In genomic region chr10:102410427-102411073, GRCh38 we compare ENCODE assay signal across 8 cellular contexts. TPM values are rescaled to one million over a fixed set of nuclear protein-coding genes. Genes with fewer than 3 reads are reported as not detected.
DNase-seq lines count a peak whose midpoint lies in the region; ATAC-seq, FAIRE-seq and TF ChIP-seq lines count a peak whose summit lies in the region.

No MANE protein-coding gene starts in this region.

- no peaks in the 10 kb centered on the region for H3K9me3 Mint-ChIP-seq in activated CD4-positive, alpha-beta T cell treated with anti-CD3 and anti-CD28 coated beads, Interleukin-2, amount 10 ng/mL, durations not matched to agents 7 days and 5 days
- no peaks in the 10 kb centered on the region for H3K9me3 Mint-ChIP-seq in neural crest cell

- peaks cover 0 to 3% of the 10 kb centered on the region in 2 experiments for H4K20me1 ChIP-seq in H1 (replicated peaks in 1 of 2; ENCODE audit: control insufficient read depth in 1 of 2, insufficient read depth in 2 of 2, low read length in 2 of 2)

- no peak overlapping the region for H3K4ac ChIP-seq in H1 (replicated peaks; ENCODE audit: insufficient read length, low read depth, low read length)

- no peak for FAIRE-seq in H1 (lab: Jason Lieb, UNC)

- H3K23me2 ChIP-seq in H1 (ENCODE audit: low read depth, low read length) = peaks cover 26% of the 10 kb centered on the region

- no peak overlapping the region for H3K27ac Mint-ChIP-seq in activated CD4-positive, alpha-beta T cell treated with anti-CD3 and anti-CD28 coated beads, Interleukin-2, amount 10 ng/mL, durations not matched to agents 7 days and 5 days
- no peak overlapping the region for H3K27ac Mint-ChIP-seq in neural crest cell (ENCODE audit: unreplicated experiment)

- no peak overlapping the region; the same call in 1 of the 2 replicates for H2AK5ac ChIP-seq in H1 (ENCODE audit: low read depth, low read length)

- CTCF ChIA-PET in activated CD4-positive, alpha-beta T cell treated with anti-CD3 and anti-CD28 coated beads, Interleukin-2, amount 10 ng/mL, durations not matched to agents 7 days and 5 days (lab: Charles Lee) = interaction anchor here (1.0 to 5.6 kb wide), 7 partner anchors 11 to 180 kb away, joined by 3 to 65 read pairs (median 10); partner anchors contain the start of genes CUEDC2, FBXL15 and NFKB2
- CTCF ChIA-PET in H1 (lab: Charles Lee; ENCODE audit: partially characterized antibody) = interaction anchor here (0.5 to 10.1 kb wide), 15 partner anchors 7 to 1348 kb away, joined by 3 to 205 read pairs (median 4); partner anchors contain the start of genes CUEDC2, NFKB2 and PSD

- no peaks in the 10 kb centered on the region for H3K9me3 ChIP-seq in H1 (ENCODE audit: insufficient read depth in 2 of 2, low read depth in 1 of 2, low read length in 1 of 2)

- POLR2A ChIA-PET in activated CD4-positive, alpha-beta T cell treated with anti-CD3 and anti-CD28 coated beads, Interleukin-2, amount 10 ng/mL, durations not matched to agents 7 days and 5 days (lab: Charles Lee) = no interaction called here
- POLR2A ChIA-PET in H1 (lab: Charles Lee; ENCODE audit: partially characterized antibody) = interaction anchor here (0.9 to 4.9 kb wide), 12 partner anchors 8 to 177 kb away, joined by 3 to 51 read pairs (median 8); partner anchors contain the start of genes C10orf95, CUEDC2, FBXL15 and NFKB2

- 16% methylated on average over 22 of the region's 48 CpGs; no CpG with 5 or more reads in 1 of the 2 experiments for WGBS in H1 (ENCODE audit: extremely low coverage in 1 of 2, insufficient coverage in 1 of 2, insufficient read length in 1 of 2, insufficient replicate concordance in 2 of 2, low coverage in 1 of 2, low lambda C conversion rate in 2 of 2, missing lambda C conversion rate in 1 of 2), 2 experiments

- ATAC-seq in HG02981 (IDR thresholded peaks at IDR 0.05; ENCODE audit: unreplicated experiment) = no peak
- no peak for ATAC-seq in HG03457 (IDR thresholded peaks at IDR 0.05; ENCODE audit: unreplicated experiment)
- no peak for ATAC-seq in GM19395 (IDR thresholded peaks at IDR 0.05; ENCODE audit: unreplicated experiment)
- no peak for ATAC-seq in GM18517 (IDR thresholded peaks at IDR 0.05; ENCODE audit: unreplicated experiment)

- no peak overlapping the region for H3K23ac ChIP-seq in H1 (ENCODE audit: insufficient read length)

- H3K27ac ChIP-seq in 22Rv1 (peak overlapping the region; percentile 59), H1 (ENCODE audit: low read depth, low read length) (no peak overlapping the region)

- peak overlapping the region; percentile 84 for H2BK15ac ChIP-seq in H1 (ENCODE audit: low read length)

- peak overlapping the region; percentile 47; the same call in 1 of the 2 replicates for H2AFZ ChIP-seq in H1 (ENCODE audit: low read length)

- no peak for TF ChIP-seq CTCF in 22Rv1 (IDR thresholded peaks at IDR 0.05)
- no peak for TF ChIP-seq CTCF in H1 (IDR thresholded peaks at IDR 0.05; ENCODE audit: control extremely low read depth in 1 of 3, insufficient read depth in 1 of 3, low read depth in 1 of 3, low read length in 3 of 3)
- TF ChIP-seq CTCF in neural crest cell (conservative IDR thresholded peaks at IDR 0.05) = no peak

- H3K4me2 ChIP-seq in H1 (ENCODE audit: insufficient read depth in 1 of 2, low read depth in 2 of 2, low read length in 2 of 2) = peak overlapping the region; percentile 70 to 88

- H3K27me3 Mint-ChIP-seq in activated CD4-positive, alpha-beta T cell treated with anti-CD3 and anti-CD28 coated beads, Interleukin-2, amount 10 ng/mL, durations not matched to agents 7 days and 5 days = peaks cover 24% of the 10 kb centered on the region
- H3K27me3 Mint-ChIP-seq in neural crest cell (ENCODE audit: low read depth) = peaks cover 18% of the 10 kb centered on the region

- no peaks in the 10 kb centered on the region for H3K79me1 ChIP-seq in H1 (ENCODE audit: low read depth, low read length)

- H3K27me3 ChIP-seq in H1 (replicated peaks in 1 of 4; ENCODE audit: control insufficient read depth in 3 of 4, extremely low read depth in 1 of 4, insufficient read depth in 3 of 4, low read length in 3 of 4) = peaks cover 17 to 52% (median 50%) of the 10 kb centered on the region in 4 experiments

- no peaks in the 10 kb centered on the region for H3K36me3 ChIP-seq in H1 (ENCODE audit: control insufficient read depth in 2 of 4, insufficient read depth in 4 of 4, low read length in 3 of 4)

- H3K4me3 Mint-ChIP-seq in activated CD4-positive, alpha-beta T cell treated with anti-CD3 and anti-CD28 coated beads, Interleukin-2, amount 10 ng/mL, durations not matched to agents 7 days and 5 days = peak overlapping the region; percentile 59
- H3K4me3 Mint-ChIP-seq in neural crest cell = peak overlapping the region; percentile 87

- H2BK120ac ChIP-seq in H1 (replicated peaks; ENCODE audit: low read depth, low read length) = no peak overlapping the region

- peak overlapping the region; percentile 31 for H4K91ac ChIP-seq in H1 (replicated peaks; ENCODE audit: insufficient read length, low read length)

- peak overlapping the region; percentile 95 for H4K8ac ChIP-seq in H1 (ENCODE audit: extremely low read depth, insufficient read depth, low read length)

- H3K4me1 ChIP-seq in H1 (replicated peaks in 1 of 4; ENCODE audit: control insufficient read depth in 3 of 4, insufficient read depth in 4 of 4, low read length in 3 of 4) = peaks cover 9 to 31% (median 22%) of the 10 kb centered on the region in 4 experiments

- H3K4me1 Mint-ChIP-seq in activated CD4-positive, alpha-beta T cell treated with anti-CD3 and anti-CD28 coated beads, Interleukin-2, amount 10 ng/mL, durations not matched to agents 7 days and 5 days = peaks cover 31% of the 10 kb centered on the region
- peaks cover 74% of the 10 kb centered on the region for H3K4me1 Mint-ChIP-seq in neural crest cell

- H3K18ac ChIP-seq in H1 (ENCODE audit: extremely low read depth, low read length) = peak overlapping the region; percentile 98

- no peak for TF ChIP-seq POLR2A in H1 (IDR thresholded peaks at IDR 0.05; ENCODE audit: control extremely low read depth in 1 of 2, low read depth in 2 of 2, low read length in 2 of 2)

- no peaks in the 10 kb centered on the region for H3K79me2 ChIP-seq in H1 (ENCODE audit: control insufficient read depth in 1 of 2, insufficient read depth in 2 of 2, low read length in 2 of 2)

- peak overlapping the region in 3 of 4 experiments; percentile 7 to 25 (median 8); a peak in 4 of 7 replicates for H3K9ac ChIP-seq in H1 (replicated peaks in 1 of 4; ENCODE audit: extremely low read depth in 1 of 4, low read depth in 3 of 4, low read length in 3 of 4)

- TF ChIP-seq EP300 in H1 (IDR thresholded peaks at IDR 0.05; ENCODE audit: borderline replicate concordance in 1 of 2, low read depth in 2 of 2, low read length in 2 of 2) = no peak

- H3K4me3 ChIP-seq in H1 (ENCODE audit: extremely low read depth in 1 of 4, insufficient read depth in 2 of 4, low read depth in 3 of 4, low read length in 4 of 4) = peak overlapping the region; percentile 39 to 70 (median 52)

- H2BK12ac ChIP-seq in H1 (ENCODE audit: low read depth, low read length) = peak overlapping the region; percentile 82; the same call in 1 of the 2 replicates

- H3K14ac ChIP-seq in H1 (ENCODE audit: insufficient read length) = no peak overlapping the region

- no peak overlapping the region for H2BK20ac ChIP-seq in H1 (ENCODE audit: low read length)

- H2BK5ac ChIP-seq in H1 (ENCODE audit: low read depth, low read length) = peak overlapping the region; percentile 60; the same call in 1 of the 2 replicates

- H3K56ac ChIP-seq in H1 (replicated peaks; ENCODE audit: insufficient read length, low read depth, low read length) = no peak overlapping the region

- peaks cover 2% of the 10 kb centered on the region for H3K36me3 Mint-ChIP-seq in activated CD4-positive, alpha-beta T cell treated with anti-CD3 and anti-CD28 coated beads, Interleukin-2, amount 10 ng/mL, durations not matched to agents 7 days and 5 days (ENCODE audit: low read depth)
- H3K36me3 Mint-ChIP-seq in neural crest cell (ENCODE audit: low read depth) = no peaks in the 10 kb centered on the region

- no peak for TF ChIP-seq RAD21 in H1 (IDR thresholded peaks at IDR 0.05 in 1 of 2, conservative IDR thresholded peaks at IDR 0.05 in 1 of 2; ENCODE audit: low read depth in 2 of 2, low read length in 2 of 2)

- DNase-seq in activated CD4-positive, alpha-beta T cell treated with anti-CD3 and anti-CD28 coated beads, Interleukin-2, amount 10 ng/mL, durations not matched to agents 7 days and 5 days = peak; percentile 54
- DNase-seq in H1 (ENCODE audit: low read depth in 1 of 2, low spot score in 2 of 2) (peak in 1 of 2 experiments; percentile 70), neural crest cell (ENCODE audit: low read depth, low spot score) (peak; percentile 52)

- peak overlapping the region; percentile 24 for H4K5ac ChIP-seq in H1 (ENCODE audit: insufficient read length, low read depth, low read length)

RNA-seq across cellular contexts. Expression of gene PSD, which starts 8.0 kb away (rescaled TPM):
- total RNA-seq in activated CD4-positive, alpha-beta T cell treated with anti-CD3 and anti-CD28 coated beads, Interleukin-2, amount 10 ng/mL, durations not matched to agents 7 days and 5 days = 1 to 10 TPM; 1.4 to 1.6 TPM
- total RNA-seq in H1 (2021; fragmentation: NEBNext Ultra II Directional; extraction: Animal tissue kit (Norgen Biotek cat#: 25700)) = 5.6 and 6.0 TPM in 2 replicates
- 5.4 and 8.0 TPM in 2 replicates for polyA plus RNA-seq in H1 (2011; rRNA removed)
- polyA plus RNA-seq in H1 (2011; cell fraction: cytosol; rRNA removed) = 6.0 TPM
- polyA plus RNA-seq in H1 (2011; cell fraction: nucleus; rRNA removed) = 30.7 TPM
- 5.8 to 8.4 TPM (median 7.1 TPM) in 4 replicates for polyA plus RNA-seq in H1 (2012, experiment 1 of 2)
- polyA plus RNA-seq in H1 (2012, experiment 2 of 2) = 4.3 TPM
- 4.1 TPM for polyA plus RNA-seq in H1 (2013, experiment 1 of 2)
- polyA plus RNA-seq in H1 (2013, experiment 2 of 2) = 2.9 TPM
- polyA minus RNA-seq in H1 (2011; rRNA and poly(A)+ RNA removed) = 2.6 and 3.0 TPM in 2 replicates
- polyA minus RNA-seq in H1 (2011; cell fraction: cytosol; rRNA and poly(A)+ RNA removed) = 2.9 TPM
- 9.0 TPM for polyA minus RNA-seq in H1 (2011; cell fraction: nucleus; rRNA and poly(A)+ RNA removed)
- 36.1 and 37.4 TPM in 2 replicates for total RNA-seq in neural crest cell

RNA-seq across cellular contexts. Expression of gene FBXL15, which starts 10.1 kb away (rescaled TPM):
- total RNA-seq in activated CD4-positive, alpha-beta T cell treated with anti-CD3 and anti-CD28 coated beads, Interleukin-2, amount 10 ng/mL, durations not matched to agents 7 days and 5 days = 10 to 100 TPM in 1 of 2 experiments, 1 to 10 TPM in 1; 8.7 to 11.2 TPM
- total RNA-seq in H1 (2021; fragmentation: NEBNext Ultra II Directional; extraction: Animal tissue kit (Norgen Biotek cat#: 25700)) = 11.3 and 15.4 TPM in 2 replicates
- 22.6 and 29.2 TPM in 2 replicates for polyA plus RNA-seq in H1 (2011; rRNA removed)
- 24.4 TPM for polyA plus RNA-seq in H1 (2011; cell fraction: cytosol; rRNA removed)
- polyA plus RNA-seq in H1 (2011; cell fraction: nucleus; rRNA removed) = 29.1 TPM
- 6.3 to 17.2 TPM (median 16.5 TPM) in 4 replicates for polyA plus RNA-seq in H1 (2012, experiment 1 of 2)
- 12.9 TPM for polyA plus RNA-seq in H1 (2012, experiment 2 of 2)
- 8.9 TPM for polyA plus RNA-seq in H1 (2013, experiment 1 of 2)
- 8.0 TPM for polyA plus RNA-seq in H1 (2013, experiment 2 of 2)
- 1.7 and 1.8 TPM in 2 replicates for polyA minus RNA-seq in H1 (2011; rRNA and poly(A)+ RNA removed)
- 9.8 TPM for polyA minus RNA-seq in H1 (2011; cell fraction: cytosol; rRNA and poly(A)+ RNA removed)
- polyA minus RNA-seq in H1 (2011; cell fraction: nucleus; rRNA and poly(A)+ RNA removed) = 9.6 TPM
- total RNA-seq in neural crest cell = 24.8 and 25.6 TPM in 2 replicates

RNA-seq across cellular contexts. Expression of gene NFKB2, which starts 15.0 kb away (rescaled TPM):
- total RNA-seq in activated CD4-positive, alpha-beta T cell treated with anti-CD3 and anti-CD28 coated beads, Interleukin-2, amount 10 ng/mL, durations not matched to agents 7 days and 5 days = 10 to 100 TPM; 74.8 to 81.8 TPM
- total RNA-seq in H1 (2021; fragmentation: NEBNext Ultra II Directional; extraction: Animal tissue kit (Norgen Biotek cat#: 25700)) = 18.7 and 20.4 TPM in 2 replicates
- polyA plus RNA-seq in H1 (2011; rRNA removed) = 31.4 and 34.5 TPM in 2 replicates
- 26.8 TPM for polyA plus RNA-seq in H1 (2011; cell fraction: cytosol; rRNA removed)
- polyA plus RNA-seq in H1 (2011; cell fraction: nucleus; rRNA removed) = 78.0 TPM
- polyA plus RNA-seq in H1 (2012, experiment 1 of 2) = 25.2 to 41.2 TPM (median 38.4 TPM) in 4 replicates
- 27.3 TPM for polyA plus RNA-seq in H1 (2012, experiment 2 of 2)
- 7.1 TPM for polyA plus RNA-seq in H1 (2013, experiment 1 of 2)
- polyA plus RNA-seq in H1 (2013, experiment 2 of 2) = 5.6 TPM
- polyA minus RNA-seq in H1 (2011; rRNA and poly(A)+ RNA removed) = 13.4 and 14.3 TPM in 2 replicates
- polyA minus RNA-seq in H1 (2011; cell fraction: cytosol; rRNA and poly(A)+ RNA removed) = 20.0 TPM
- polyA minus RNA-seq in H1 (2011; cell fraction: nucleus; rRNA and poly(A)+ RNA removed) = 18.3 TPM
- total RNA-seq in neural crest cell = 22.9 and 26.1 TPM in 2 replicates

RNA-seq across cellular contexts. Expression of gene CUEDC2, which starts 21.8 kb away (rescaled TPM):
- 10 to 100 TPM; 63.6 to 68.9 TPM for total RNA-seq in activated CD4-positive, alpha-beta T cell treated with anti-CD3 and anti-CD28 coated beads, Interleukin-2, amount 10 ng/mL, durations not matched to agents 7 days and 5 days
- total RNA-seq in H1 (2021; fragmentation: NEBNext Ultra II Directional; extraction: Animal tissue kit (Norgen Biotek cat#: 25700)) = 41.7 and 43.6 TPM in 2 replicates
- polyA plus RNA-seq in H1 (2011; rRNA removed) = 55.2 and 66.7 TPM in 2 replicates
- polyA plus RNA-seq in H1 (2011; cell fraction: cytosol; rRNA removed) = 64.7 TPM
- polyA plus RNA-seq in H1 (2011; cell fraction: nucleus; rRNA removed) = 85.7 TPM
- 34.9 to 55.7 TPM (median 49.6 TPM) in 4 replicates for polyA plus RNA-seq in H1 (2012, experiment 1 of 2)
- 50.4 TPM for polyA plus RNA-seq in H1 (2012, experiment 2 of 2)
- 59.5 TPM for polyA plus RNA-seq in H1 (2013, experiment 1 of 2)
- polyA plus RNA-seq in H1 (2013, experiment 2 of 2) = 62.0 TPM
- polyA minus RNA-seq in H1 (2011; rRNA and poly(A)+ RNA removed) = 15.2 and 16.5 TPM in 2 replicates
- polyA minus RNA-seq in H1 (2011; cell fraction: cytosol; rRNA and poly(A)+ RNA removed) = 25.0 TPM
- 17.6 TPM for polyA minus RNA-seq in H1 (2011; cell fraction: nucleus; rRNA and poly(A)+ RNA removed)
- 118 and 121 TPM in 2 replicates for total RNA-seq in neural crest cell

RNA-seq across cellular contexts. Expression of gene C10orf95, which starts 40.8 kb away (rescaled TPM):
- total RNA-seq in activated CD4-positive, alpha-beta T cell treated with anti-CD3 and anti-CD28 coated beads, Interleukin-2, amount 10 ng/mL, durations not matched to agents 7 days and 5 days = under 1 TPM in 1 of 2 experiments, not detected in 1; 0.17 TPM
- total RNA-seq in H1 (2021; fragmentation: NEBNext Ultra II Directional; extraction: Animal tissue kit (Norgen Biotek cat#: 25700)) = 0.34 and 0.44 TPM in 2 replicates
- 0.48 and 0.80 TPM in 2 replicates for polyA plus RNA-seq in H1 (2011; rRNA removed)
- 0.41 TPM for polyA plus RNA-seq in H1 (2011; cell fraction: cytosol; rRNA removed)
- polyA plus RNA-seq in H1 (2011; cell fraction: nucleus; rRNA removed) = 0.40 TPM
- polyA plus RNA-seq in H1 (2012, experiment 1 of 2) = 1.8 to 2.5 TPM (median 2.2 TPM) in 4 replicates
- 0.34 TPM for polyA plus RNA-seq in H1 (2012, experiment 2 of 2)
- polyA plus RNA-seq in H1 (2013, experiment 1 of 2) = 0.32 TPM
- polyA plus RNA-seq in H1 (2013, experiment 2 of 2) = 0.35 TPM
- 0.49 and 0.76 TPM in 2 replicates for polyA minus RNA-seq in H1 (2011; rRNA and poly(A)+ RNA removed)
- not detected for polyA minus RNA-seq in H1 (2011; cell fraction: cytosol; rRNA and poly(A)+ RNA removed)
- polyA minus RNA-seq in H1 (2011; cell fraction: nucleus; rRNA and poly(A)+ RNA removed) = not detected
- total RNA-seq in neural crest cell = 0.21 and 0.27 TPM in 2 replicates
